ENCODE assay signal across 14 cellular contexts in the genomic region with DNA sequence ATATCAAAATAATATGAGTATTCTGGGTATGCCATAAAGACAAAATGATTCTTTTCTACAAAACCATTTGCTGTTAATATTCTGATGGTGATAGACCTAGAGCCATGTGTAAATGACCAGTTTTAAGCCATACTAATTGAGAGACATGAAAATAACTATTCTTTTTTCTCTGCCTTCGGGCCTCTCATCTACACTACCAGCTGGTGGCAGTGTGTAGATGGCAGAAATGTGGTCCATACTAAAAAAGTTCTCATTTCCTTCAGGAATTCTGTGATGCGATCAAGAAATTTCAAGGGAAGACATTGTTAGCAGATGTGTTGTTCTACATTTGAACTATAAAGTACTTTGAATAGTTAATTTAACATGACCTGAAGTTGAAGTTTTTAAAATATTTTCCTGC.
DNase-seq lines count a peak whose midpoint lies in the region; ATAC-seq and TF ChIP-seq lines count a peak whose summit lies in the region.
"Had no signal": no experiment of that assay in that cellular context is flagged by ENCODE, and none has a peak within 500 bp of the region (broad histone marks: within the 10 kb centered on the region; RNA-seq: fewer than 3 reads in every experiment).

No MANE protein-coding gene starts in this region.

- POLR2A ChIA-PET in A673 (lab: Charles Lee; ENCODE audit: low non-redundant PET): no interaction called here

- H3K27ac ChIP-seq in A673 (ENCODE audit: low read depth, low read length, poor library complexity, severe bottlenecking) (no peak overlapping the region), hepatocyte (no peak overlapping the region)
- H3K27ac ChIP-seq: HL-60, pancreas had no signal

- H3K9me3 ChIP-seq in A673 (ENCODE audit: low read depth, low read length, poor library complexity, severe bottlenecking) (no peaks in the 10 kb centered on the region), hepatocyte (ENCODE audit: low read depth) (no peaks in the 10 kb centered on the region)
- H3K9me3 ChIP-seq: pancreas had no signal

- no peaks in the 10 kb centered on the region for H3K9me2 ChIP-seq in hepatocyte (replicated peaks; ENCODE audit: insufficient read depth)

- H3K4me3 ChIP-seq in A673 (ENCODE audit: low read depth, low read length, poor library complexity, severe bottlenecking) (no peak overlapping the region), hepatocyte (no peak overlapping the region)
- H3K4me3 ChIP-seq: pancreas had no signal

- H3K27me3 ChIP-seq in A673 (replicated peaks; ENCODE audit: insufficient read depth, low read depth, low read length, poor library complexity) (no peaks in the 10 kb centered on the region), hepatocyte (no peaks in the 10 kb centered on the region)
- H3K27me3 ChIP-seq: pancreas had no signal

- ATAC-seq in HG03354 (IDR thresholded peaks at IDR 0.05; ENCODE audit: poor library complexity, severe bottlenecking, unreplicated experiment) (no peak), HG02884 (IDR thresholded peaks at IDR 0.05; ENCODE audit: unreplicated experiment) (no peak)
- ATAC-seq: pancreas; stimulated activated naive B cell treated with anti-CD40 and anti-IgM and Interleukin-4, amounts not matched to agents 10 μg/mL and 1 μg/mL and 100 μg/mL, for 72 hours had no signal

- DNase-seq in A673 (ENCODE audit: low spot score) (peak; percentile 11), SK-MEL-5 (ENCODE audit: low read depth, low spot score) (peak; percentile 53), hepatocyte (ENCODE audit: low spot score) (no peak), COR-L47 (lab: John Stamatoyannopoulos, UW) (no peak), MV-4-11 (lab: John Stamatoyannopoulos, UW) (no peak)
- DNase-seq: activated T-cell treated with anti-CD3 and anti-CD28 coated beads for 4 hours; GDM1; NCI-H446 treated with DMSO at 0.1 percent for 48 hours; pancreas; stimulated activated naive B cell treated with anti-CD40 and anti-IgM and Interleukin-4, amounts not matched to agents 10 μg/mL and 1 μg/mL and 100 μg/mL, for 72 hours had no signal

- no peak overlapping the region for H3K4me2 ChIP-seq in hepatocyte

- H2AFZ ChIP-seq in hepatocyte: no peak overlapping the region

- in situ Hi-C loops in SK-MEL-5 (cut with HindIII; ENCODE audit: low pct_unique_long_range_greater_than_20kb, low sequenced_read_pairs): no loop called here

- no peaks in the 10 kb centered on the region for H4K20me1 ChIP-seq in hepatocyte (ENCODE audit: insufficient read depth, poor library complexity, severe bottlenecking)

- H3K4me1 ChIP-seq in A673 (ENCODE audit: insufficient read depth, low read length, poor library complexity, severe bottlenecking) (no peaks in the 10 kb centered on the region), hepatocyte (ENCODE audit: insufficient read depth) (no peaks in the 10 kb centered on the region)
- H3K4me1 ChIP-seq: pancreas had no signal

- 76% methylated on average over 2 of the region's 2 CpGs for WGBS in hepatocyte (ENCODE audit: low lambda C conversion rate, missing lambda C conversion rate)

- no peaks in the 10 kb centered on the region for H3K36me3 ChIP-seq in A673 (ENCODE audit: insufficient read depth, low read length, poor library complexity, severe bottlenecking)
- H3K36me3 ChIP-seq in hepatocyte (replicated peaks; ENCODE audit: insufficient read depth, low read depth): no peaks in the 10 kb centered on the region
- H3K36me3 ChIP-seq: pancreas had no signal

- peak; percentile 53 for TF ChIP-seq CTCF in A673 (conservative IDR thresholded peaks at IDR 0.05; ENCODE audit: low read depth, low read length)
- TF ChIP-seq CTCF in GM12872 (IDR thresholded peaks at IDR 0.05; ENCODE audit: insufficient read depth, low read depth, low read length): peak; percentile 11; the same call in 1 of the 3 replicates
- TF ChIP-seq CTCF in hepatocyte (IDR thresholded peaks at IDR 0.05; ENCODE audit: poor library complexity): peak; percentile 10

- CTCF ChIA-PET in A673 (lab: Charles Lee): no interaction called here

- intact Hi-C loops in A673 (cut with micrococcal nuclease; ENCODE audit: unreplicated experiment): no loop called here

- H3K79me2 ChIP-seq in hepatocyte: no peaks in the 10 kb centered on the region

- no TSS peak for BruUV-seq in A673 (replicated peaks; lab: Mats Ljungman, UMichigan)

Comparison
In these comparisons a context has a peak if more than half of its experiments do, and no peak if none do; other contexts are left out.
1. DNase-seq: peak in A673 (single experiment) and SK-MEL-5 (single experiment); none in hepatocyte (single experiment), COR-L47 (single experiment) and MV-4-11 (single experiment).
2. Peak in every context shown above with its lines, with median percentiles within 50 percentile points of each other: CTCF ChIP-seq.